Comparison of ENCODE assay signal across 34 cellular contexts in genomic region chr6:40986871-40987270, GRCh38. TPM values are rescaled to one million over a fixed set of nuclear protein-coding genes. Genes with fewer than 3 reads are reported as not detected.
"Had no signal": no experiment of that assay in that cellular context is flagged by ENCODE, and none has a peak within 500 bp of the region (broad histone marks: within the 10 kb centered on the region; RNA-seq: fewer than 3 reads in every experiment).

No MANE protein-coding gene starts in this region.

- H3K27ac Mint-ChIP-seq: activated CD4-positive, alpha-beta T cell treated with anti-CD3 and anti-CD28 coated beads, Interleukin-2, amount 10 ng/mL, durations not matched to agents 24 days and 14 days; activated CD8-positive, alpha-beta T cell treated with anti-CD3 and anti-CD28 coated beads, Interleukin-2, amount 10 ng/mL, durations not matched to agents 7 days and 5 days; activated naive CD4-positive, alpha-beta T cell treated with anti-CD3 and anti-CD28 coated beads, Interleukin-2, amount 50 U/mL, for 24 hours; activated naive CD8-positive, alpha-beta T cell treated with anti-CD3 and anti-CD28 coated beads, Interleukin-2, amount 10 ng/mL, durations not matched to agents 7 days and 5 days; activated T-cell treated with anti-CD3 and anti-CD28 coated beads, Interleukin-2, amount 50 U/mL, for 24 hours; activated T-helper 2 cell treated with anti-CD3 and anti-CD28 coated beads, Interferon-gamma antibody, Interleukin-2, Interleukin-4, amounts not matched to agents 10 μg/mL and 5 μg/mL and 100 μg/mL, durations not matched to agents 14 hours and 24 hours and 36 hours had no signal

- H3K4me1 ChIP-seq: ascending aorta, body of pancreas, breast epithelium had no signal

- H3K4me3 ChIP-seq: ascending aorta, body of pancreas, breast epithelium, MG63 had no signal

- H3K9me3 ChIP-seq: ascending aorta, body of pancreas, breast epithelium, MG63 had no signal

- H3K36me3 Mint-ChIP-seq: activated naive CD8-positive, alpha-beta T cell treated with anti-CD3 and anti-CD28 coated beads, Interleukin-2, amount 10 ng/mL, durations not matched to agents 7 days and 5 days had no signal

- ATAC-seq: activated CD8-positive, alpha-beta T cell treated with anti-CD3 and anti-CD28 coated beads, Interleukin-2, amount 10 ng/mL, durations not matched to agents 7 days and 5 days; body of pancreas; PC-3; Right ventricle myocardium inferior had no signal

- H3K27me3 ChIP-seq: ascending aorta, body of pancreas, breast epithelium, MG63 had no signal

- H3K9me3 Mint-ChIP-seq: activated CD4-positive, alpha-beta T cell treated with anti-CD3 and anti-CD28 coated beads, Interleukin-2, amount 10 ng/mL, durations not matched to agents 24 days and 14 days; activated naive CD4-positive, alpha-beta T cell treated with anti-CD3 and anti-CD28 coated beads, Interleukin-2, amount 50 U/mL, for 24 hours; activated naive CD8-positive, alpha-beta T cell treated with anti-CD3 and anti-CD28 coated beads, Interleukin-2, amount 10 ng/mL, durations not matched to agents 7 days and 5 days; activated T-cell treated with anti-CD3 and anti-CD28 coated beads, Interleukin-2, amount 50 U/mL, for 24 hours; activated T-helper 2 cell treated with anti-CD3 and anti-CD28 coated beads, Interferon-gamma antibody, Interleukin-2, Interleukin-4, amounts not matched to agents 10 μg/mL and 5 μg/mL and 100 μg/mL, durations not matched to agents 14 hours and 24 hours and 36 hours had no signal

- H3K36me3 ChIP-seq: ascending aorta, breast epithelium, MG63 had no signal

- DNase-seq: activated CD4-positive, alpha-beta T cell treated with anti-CD3 and anti-CD28 coated beads, Interleukin-2, amount 10 ng/mL, durations not matched to agents 24 days and 14 days; activated CD4-positive, alpha-beta T cell treated with anti-CD3 and anti-CD28 coated beads, Interleukin-2, amount 50 U/mL, for 4 hours; activated CD8-positive, alpha-beta T cell treated with anti-CD3 and anti-CD28 coated beads, Interleukin-2, amount 10 ng/mL, durations not matched to agents 7 days and 5 days; activated gamma-delta T cell; activated naive CD4-positive, alpha-beta T cell treated with Interleukin-2 at 50 U/mL for 16 hours; activated naive CD8-positive, alpha-beta T cell treated with anti-CD3 and anti-CD28 coated beads, Interleukin-2, amount 10 ng/mL, durations not matched to agents 7 days and 5 days; activated T-cell treated with anti-CD3 and anti-CD28 coated beads, Interleukin-2, amount 50 U/mL, for 24 hours; amygdala; body of pancreas; Kasumi-1; KG1; MG63; NCI-H1048; NCI-H1436 treated with DMSO at 0.1 percent for 48 hours; NCI-H1694 treated with DMSO at 0.1 percent for 48 hours; NCI-H2029; NCI-H345; NCI-H524 treated with DMSO at 0.1 percent for 48 hours; NK-92 treated with Interleukin-12 subunit alpha and Interleukin-12 subunit beta, amount 100 ng/mL, for 24 hours; SIG-M5; SW 1271; T1000 had no signal

- H3K4me3 Mint-ChIP-seq: activated CD4-positive, alpha-beta T cell treated with anti-CD3 and anti-CD28 coated beads, Interleukin-2, amount 10 ng/mL, durations not matched to agents 24 days and 14 days; activated CD8-positive, alpha-beta T cell treated with anti-CD3 and anti-CD28 coated beads, Interleukin-2, amount 10 ng/mL, durations not matched to agents 7 days and 5 days; activated naive CD4-positive, alpha-beta T cell treated with anti-CD3 and anti-CD28 coated beads, Interleukin-2, amount 50 U/mL, for 24 hours; activated naive CD8-positive, alpha-beta T cell treated with anti-CD3 and anti-CD28 coated beads, Interleukin-2, amount 10 ng/mL, durations not matched to agents 7 days and 5 days; activated T-cell treated with anti-CD3 and anti-CD28 coated beads, Interleukin-2, amount 50 U/mL, for 24 hours had no signal

- H3K4me1 Mint-ChIP-seq: activated CD4-positive, alpha-beta T cell treated with anti-CD3 and anti-CD28 coated beads, Interleukin-2, amount 10 ng/mL, durations not matched to agents 24 days and 14 days; activated naive CD4-positive, alpha-beta T cell treated with anti-CD3 and anti-CD28 coated beads, Interleukin-2, amount 50 U/mL, for 24 hours; activated naive CD8-positive, alpha-beta T cell treated with anti-CD3 and anti-CD28 coated beads, Interleukin-2, amount 10 ng/mL, durations not matched to agents 7 days and 5 days had no signal

- H3K27ac ChIP-seq: ascending aorta, body of pancreas, breast epithelium, RWPE1 had no signal

RNA-seq across cellular contexts. Expression of gene TSPO2, which starts 55.4 kb away (rescaled TPM):
- total RNA-seq: activated CD4-positive, alpha-beta T cell treated with anti-CD3 and anti-CD28 coated beads, Interleukin-2, amount 10 ng/mL, durations not matched to agents 24 days and 14 days; activated CD8-positive, alpha-beta T cell treated with anti-CD3 and anti-CD28 coated beads, Interleukin-2, amount 10 ng/mL, durations not matched to agents 7 days and 5 days; activated naive CD8-positive, alpha-beta T cell treated with anti-CD3 and anti-CD28 coated beads, Interleukin-2, amount 10 ng/mL, durations not matched to agents 7 days and 5 days; activated T-helper 2 cell treated with anti-CD3 and anti-CD28 coated beads, Interferon-gamma antibody, Interleukin-2, Interleukin-4, amounts not matched to agents 10 μg/mL and 5 μg/mL and 100 μg/mL, durations not matched to agents 14 hours and 24 hours and 36 hours; ascending aorta; body of pancreas; breast epithelium; cardiac septum; NCI-H460; PC-3; Right ventricle myocardium inferior; SK-MEL-5; T-helper 1 cell treated with Interleukin-12 subunit alpha and Interleukin-12 subunit beta and Interleukin-4 antibody, amounts not matched to agents 30 ng/mL and 1 ng/mL, for 36 hours; T-helper 2 cell treated with Interferon-gamma antibody and Interleukin-4, amounts not matched to agents 100 ng/mL and 5 ng/mL, for 36 hours had no signal
